In the genomic region with DNA sequence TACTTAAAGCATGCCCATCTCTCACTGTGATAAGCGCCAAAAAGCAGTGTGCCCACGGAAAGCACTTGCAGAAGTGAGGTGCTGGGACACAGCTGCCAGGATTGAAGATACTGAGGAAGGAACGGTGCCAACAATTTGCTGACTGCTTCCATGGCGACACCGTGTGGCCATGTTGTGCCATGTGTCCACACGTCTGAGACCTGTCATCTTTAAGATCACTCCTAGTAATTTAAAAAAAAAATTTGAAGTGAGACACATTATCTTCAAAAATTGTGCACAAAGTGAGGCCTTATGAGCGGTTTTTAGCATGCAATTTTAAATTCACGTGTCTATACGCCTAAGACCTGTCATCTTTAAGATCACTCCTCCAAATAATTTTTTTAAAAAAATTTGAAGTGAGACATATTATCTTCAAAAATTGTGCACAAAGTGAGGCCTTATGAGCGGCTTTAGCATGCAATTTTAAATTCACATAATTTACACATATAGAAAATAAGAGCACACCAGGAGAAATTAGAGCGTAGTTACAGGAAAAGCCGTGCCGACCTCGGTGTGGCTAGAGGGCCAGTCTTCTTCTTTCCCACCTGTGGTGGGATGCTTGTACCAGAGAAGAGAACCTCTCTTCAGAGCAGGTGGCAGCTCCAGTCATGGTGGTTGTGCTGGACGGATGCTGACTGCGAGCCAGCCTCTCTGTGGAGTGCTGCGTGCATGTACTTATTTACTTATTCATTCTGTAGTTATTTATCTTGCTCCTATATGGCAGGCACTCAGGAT, we compare ENCODE assay signal across 8 cellular contexts. TPM values are rescaled to one million over a fixed set of nuclear protein-coding genes. Genes with fewer than 3 reads are reported as not detected.
DNase-seq lines count a peak whose midpoint lies in the region; ATAC-seq and TF ChIP-seq lines count a peak whose summit lies in the region.

No MANE protein-coding gene starts in this region.

- no peaks in the 10 kb centered on the region for H3K9me2 ChIP-seq in GM23248 (ENCODE audit: insufficient read depth)

- H2AFZ ChIP-seq in GM23248, result no peak overlapping the region

- WGBS in GM23248 (ENCODE audit: low coverage in 1 of 2, low lambda C conversion rate in 2 of 2, missing lambda C conversion rate in 2 of 2), 2 experiments, result 28 to 33% methylated on average over 17 of the region's 17 CpGs
- 38 to 42% (median 40%) methylated on average over 17 of the region's 17 CpGs for WGBS in psoas muscle, 3 donors

- in situ Hi-C loops in GM23248 (cut with MboI), result no loop called here

- 0 out of 2 replicates have a peak overlapping the region, but pooled peaks have one; percentile 59 for H3K4me2 ChIP-seq in BLaER1
- H3K4me2 ChIP-seq in GM23248 (ENCODE audit: unreplicated experiment), result no peak overlapping the region

- no peak overlapping the region for H3K4me3 ChIP-seq in BLaER1
- H3K4me3 ChIP-seq in GM23248, result no peak overlapping the region
- no peak overlapping the region for H3K4me3 ChIP-seq in NT2/D1 (ENCODE audit: insufficient read length, low read depth)
- no peak overlapping the region for H3K4me3 ChIP-seq in psoas muscle

- H3K9me3 ChIP-seq in BLaER1 (peaks cover 14% of the 10 kb centered on the region), GM23248 (ENCODE audit: low read depth) (no peaks in the 10 kb centered on the region), NT2/D1 (ENCODE audit: insufficient read depth, low read length) (no peaks in the 10 kb centered on the region), psoas muscle (no peaks in the 10 kb centered on the region)

- H3K36me3 ChIP-seq in BLaER1 (no peaks in the 10 kb centered on the region), GM23248 (ENCODE audit: low read depth) (no peaks in the 10 kb centered on the region), NT2/D1 (ENCODE audit: insufficient read depth, insufficient read length, low read length) (no peaks in the 10 kb centered on the region), psoas muscle (ENCODE audit: insufficient read depth in 1 of 2, low read depth in 1 of 2) (no peaks in the 10 kb centered on the region)

- no peak for ATAC-seq in psoas muscle
- no peak for ATAC-seq in HG03039 (IDR thresholded peaks at IDR 0.05; ENCODE audit: unreplicated experiment)
- no peak for ATAC-seq in HG03354 (IDR thresholded peaks at IDR 0.05; ENCODE audit: poor library complexity, severe bottlenecking, unreplicated experiment)

- H3F3A ChIP-seq in GM23248 (ENCODE audit: insufficient read depth), result no peaks in the 10 kb centered on the region

- intact Hi-C loops in psoas muscle (cut with DNase I), result no loop called here

- DNase-seq in GM23248, result peak; percentile 56
- peak; percentile 23 for DNase-seq in NT2/D1 (ENCODE audit: low read depth, low spot score)
- DNase-seq in activated T-helper 1 cell treated with Interleukin-2 at 50 U/mL for 16 hours (ENCODE audit: low read depth), result peak; percentile 15
- DNase-seq in globus pallidus (ENCODE audit: low spot score), result peak; percentile 57
- DNase-seq in psoas muscle, result no peak

- no peak overlapping the region for H3K9ac ChIP-seq in BLaER1
- no peak overlapping the region for H3K9ac ChIP-seq in GM23248
- H3K9ac ChIP-seq in NT2/D1 (ENCODE audit: insufficient read length, low read depth), result no peak overlapping the region

- no peak overlapping the region for H3K27ac ChIP-seq in BLaER1
- H3K27ac ChIP-seq in GM23248, result no peak overlapping the region
- no peak overlapping the region for H3K27ac ChIP-seq in psoas muscle

- H3K79me2 ChIP-seq in GM23248 (ENCODE audit: insufficient read depth), result no peaks in the 10 kb centered on the region

- H3K4me1 ChIP-seq in BLaER1 (peaks cover 24% of the 10 kb centered on the region), GM23248 (ENCODE audit: insufficient read depth) (no peaks in the 10 kb centered on the region), NT2/D1 (ENCODE audit: insufficient read depth, insufficient read length) (peaks cover 3% of the 10 kb centered on the region), psoas muscle (no peaks in the 10 kb centered on the region)

- H4K20me1 ChIP-seq in BLaER1, result no peaks in the 10 kb centered on the region
- H4K20me1 ChIP-seq in GM23248 (ENCODE audit: insufficient read depth), result no peaks in the 10 kb centered on the region

- TF ChIP-seq CTCF in psoas muscle (IDR thresholded peaks at IDR 0.05), result peak; percentile 53

- peaks cover 29% of the 10 kb centered on the region for H3K27me3 ChIP-seq in BLaER1
- peaks cover 22% of the 10 kb centered on the region; the same call in 1 of the 2 replicates for H3K27me3 ChIP-seq in GM23248 (replicated peaks; ENCODE audit: insufficient read depth)
- H3K27me3 ChIP-seq in NT2/D1 (ENCODE audit: insufficient read depth, insufficient read length), result peaks cover 43% of the 10 kb centered on the region
- peaks cover 0 to 21% (median 4%) of the 10 kb centered on the region in 3 donors for H3K27me3 ChIP-seq in psoas muscle (ENCODE audit: insufficient read depth in 3 of 3, low read length in 2 of 3)

RNA-seq across cellular contexts. Expression of a gene that starts 21.4 kb away (rescaled TPM):
- 0.76 TPM in 1 of 2 replicates, not detected in the other for total RNA-seq in GM23248 (2014; rRNA removed; shearing (Covaris generic))
- polyA plus RNA-seq in GM23248 (2016; fragmentation: Nextera tagmentation; extraction: Ambion mirVana), result not detected in 2 replicates
- 1 to 10 TPM; 3.3 to 7.3 (median 3.7) TPM for total RNA-seq in psoas muscle
- 1 to 10 TPM; 1.7 to 3.7 (median 2.3) TPM for polyA plus RNA-seq in psoas muscle

Comparison
In these comparisons a context has a peak if more than half of its experiments do, and no peak if none do; other contexts are left out.
1. DNase-seq: peak in GM23248 (single experiment), NT2/D1 (single experiment), activated T-helper 1 cell treated with Interleukin-2 at 50 U/mL for 16 hours (single experiment) and globus pallidus (single experiment); none in psoas muscle (0 of 2).